22 cellular contexts compared by ENCODE assay signal in genomic region chr15:81216411-81216810, GRCh38. TPM values are rescaled to one million over a fixed set of nuclear protein-coding genes. Genes with fewer than 3 reads are reported as not detected.
DNase-seq lines count a peak whose midpoint lies in the region; ATAC-seq, FAIRE-seq and TF ChIP-seq lines count a peak whose summit lies in the region.
"Had no signal": no experiment of that assay in that cellular context is flagged by ENCODE, and none has a peak within 500 bp of the region (broad histone marks: within the 10 kb centered on the region; RNA-seq: fewer than 3 reads in every experiment).

No MANE protein-coding gene starts in this region.

- no peak for TF ChIP-seq CTCF in fibroblast of lung (conservative IDR thresholded peaks at IDR 0.05 in 1 of 2, IDR thresholded peaks at IDR 0.05 in 1 of 2; ENCODE audit: low read depth in 1 of 2, low read length in 2 of 2)

- H3K4me2 ChIP-seq in fibroblast of lung (ENCODE audit: extremely low read depth, insufficient read depth, low read length), result no peak overlapping the region

- no peaks in the 10 kb centered on the region for H3K27me3 ChIP-seq in right cardiac atrium (ENCODE audit: control insufficient read depth, insufficient read depth)
- H3K27me3 ChIP-seq in fibroblast of lung (ENCODE audit: control insufficient read depth, insufficient read depth, low read length), result no peaks in the 10 kb centered on the region
- peaks cover 0 to 4% of the 10 kb centered on the region in 2 donors for H3K27me3 ChIP-seq in small intestine (ENCODE audit: control insufficient read depth in 2 of 2, insufficient read depth in 2 of 2, low read length in 2 of 2)

- H3K36me3 ChIP-seq in fibroblast of lung (ENCODE audit: control insufficient read depth, insufficient read depth, low read length) (no peaks in the 10 kb centered on the region), small intestine (ENCODE audit: control insufficient read depth in 2 of 2, insufficient read depth in 2 of 2, low read length in 2 of 2) (no peaks in the 10 kb centered on the region)

- FAIRE-seq in small intestine (lab: Jason Lieb, UNC), result no peak

- DNase-seq in left ventricle myocardium superior (peak; percentile 43), right cardiac atrium (no peak), fibroblast of lung (ENCODE audit: low read depth in 2 of 2) (no peak), left kidney (ENCODE audit: low read depth, low spot score) (peak; percentile 40), NCI-H345 treated with DMSO at 0.1 percent for 48 hours (lab: John Stamatoyannopoulos, UW; ENCODE audit: unreplicated experiment) (no peak), small intestine (no peak)
- no peak for DNase-seq in activated naive CD4-positive, alpha-beta T cell treated with anti-CD3 and anti-CD28 coated beads, Interleukin-2, amount 50 U/mL, for 16 hours
- DNase-seq: Caco-2; CD4-positive, alpha-beta T cell; DMS153; GF-D8; GOT3; NCI-H1417 treated with DMSO at 0.1 percent for 48 hours; NCI-H1930; NCI-H2171; NCI-H446 treated with DMSO at 0.1 percent for 48 hours; NCI-H69 had no signal

- H3K9me3 ChIP-seq in right cardiac atrium (ENCODE audit: control insufficient read depth, low read length) (no peaks in the 10 kb centered on the region), fibroblast of lung (ENCODE audit: control insufficient read depth, insufficient read depth, low read depth, low read length) (no peaks in the 10 kb centered on the region), small intestine (ENCODE audit: control insufficient read depth, low read depth) (no peaks in the 10 kb centered on the region)
- H3K9me3 ChIP-seq: Caco-2 had no signal

- H3K79me2 ChIP-seq in fibroblast of lung (ENCODE audit: control insufficient read depth, insufficient read depth, low read length), result no peaks in the 10 kb centered on the region

- no peak overlapping the region for H3K9ac ChIP-seq in fibroblast of lung (ENCODE audit: insufficient read depth, low read length)

- ATAC-seq in left ventricle myocardium superior, result no peak
- ATAC-seq in right cardiac atrium, result no peak
- ATAC-seq in GM21360 (IDR thresholded peaks at IDR 0.05; ENCODE audit: unreplicated experiment), result no peak
- ATAC-seq: Panc1 had no signal

- H2AFZ ChIP-seq in fibroblast of lung (ENCODE audit: low read length), result peak overlapping the region; percentile 10

- intact Hi-C loops in left ventricle myocardium superior (cut with micrococcal nuclease), result no loop called here
- intact Hi-C loops in right cardiac atrium (cut with DNase I), result no loop called here

- WGBS in right cardiac atrium, result 67% methylated on average over 3 of the region's 3 CpGs
- WGBS in small intestine, 3 donors, result 67 to 80% (median 78%) methylated on average over 3 of the region's 3 CpGs

- H3K4me1 ChIP-seq in right cardiac atrium (ENCODE audit: control insufficient read depth, insufficient read depth, low read length), result peaks cover 2% of the 10 kb centered on the region
- no peaks in the 10 kb centered on the region for H3K4me1 ChIP-seq in fibroblast of lung (ENCODE audit: control insufficient read depth, extremely low read depth, insufficient read depth, low read length)
- no peaks in the 10 kb centered on the region for H3K4me1 ChIP-seq in small intestine (ENCODE audit: control insufficient read depth in 2 of 2, insufficient read depth in 1 of 2, low read depth in 1 of 2, low read length in 1 of 2)
- H3K4me1 ChIP-seq: Caco-2 had no signal

- H3K27ac ChIP-seq in right cardiac atrium (ENCODE audit: low read length) (no peak overlapping the region), fibroblast of lung (ENCODE audit: insufficient read depth, low read length) (no peak overlapping the region), small intestine (ENCODE audit: low read depth in 1 of 2, low read length in 1 of 2) (no peak overlapping the region)

- no peak overlapping the region for H3K4me3 ChIP-seq in right cardiac atrium (ENCODE audit: low read length)
- H3K4me3 ChIP-seq in fibroblast of lung (replicated peaks in 1 of 4; ENCODE audit: control extremely low read depth in 1 of 4, insufficient read depth in 1 of 4, low read depth in 3 of 4, low read length in 4 of 4), result no peak overlapping the region
- H3K4me3 ChIP-seq in small intestine (ENCODE audit: low read depth in 1 of 2, low read length in 2 of 2), result no peak overlapping the region

- H4K20me1 ChIP-seq in fibroblast of lung (ENCODE audit: control insufficient read depth, extremely low read depth, insufficient read depth, low read length), result no peaks in the 10 kb centered on the region

RNA-seq across cellular contexts. Expression of gene IL16, which starts 19.7 kb away (rescaled TPM):
- total RNA-seq in left ventricle myocardium superior (5.5 TPM), right cardiac atrium (1 to 10 TPM; 3.1 to 5.1 (median 4.1) TPM), fibroblast of lung (3.1 and 5.0 TPM in 2 replicates)
- polyA plus RNA-seq in right cardiac atrium (4.7 TPM), fibroblast of lung (0.96 and 1.3 TPM in 2 replicates), small intestine (1 to 10 TPM; 1.8 to 9.7 (median 7.7) TPM)
- polyA plus RNA-seq in fibroblast of lung (2012), result 1.6 TPM in 2 replicates
- polyA minus RNA-seq in fibroblast of lung (ENCODE audit: low replicate concordance), result 5.3 and 8.9 TPM in 2 replicates
- total RNA-seq: A172, Caco-2, Daoy, M059J had no signal

Comparison
In these comparisons a context has a peak if more than half of its experiments do, and no peak if none do; other contexts are left out.
1. DNase-seq: peak in left ventricle myocardium superior (single experiment) and left kidney (single experiment); none in right cardiac atrium (0 of 3), fibroblast of lung (0 of 2), activated naive CD4-positive, alpha-beta T cell treated with anti-CD3 and anti-CD28 coated beads, Interleukin-2, amount 50 U/mL, for 16 hours (single experiment), NCI-H345 treated with DMSO at 0.1 percent for 48 hours (single experiment) and small intestine (single experiment).